Comparison of ENCODE assay signal across 35 cellular contexts in the genomic region with DNA sequence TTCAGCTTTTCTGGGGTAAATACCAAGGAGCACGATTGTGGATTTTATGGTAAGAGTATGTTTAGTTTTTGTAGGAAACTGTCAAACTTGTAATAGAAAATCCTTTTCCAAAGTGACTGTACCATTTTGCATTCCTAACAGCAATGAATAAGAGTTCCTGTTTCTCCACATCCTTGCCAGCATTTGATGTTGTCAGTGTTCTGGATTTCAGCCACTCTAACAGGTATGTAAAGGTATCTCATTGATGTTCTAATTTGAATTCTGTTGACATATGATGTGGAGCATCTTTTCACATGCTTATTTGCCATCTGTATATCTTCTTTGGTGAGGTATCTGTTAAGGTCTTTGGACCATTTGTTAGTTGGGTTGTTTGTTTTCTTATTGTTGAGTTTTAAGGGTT.
"Had no signal": no experiment of that assay in that cellular context is flagged by ENCODE, and none has a peak within 500 bp of the region (broad histone marks: within the 10 kb centered on the region; RNA-seq: fewer than 3 reads in every experiment).

No MANE protein-coding gene starts in this region.

- H3K4me3 ChIP-seq: MG63 had no signal

- H3K9me3 ChIP-seq: MG63 had no signal

- DNase-seq: Karpas-422, Kasumi-1, MG63, MM.1S, MV-4-11, NCI-H1048, NCI-H1092, NCI-H1092 treated with DMSO at 0.1 percent for 48 hours, NCI-H1105, NCI-H1105 treated with DMSO at 0.1 percent for 48 hours, NCI-H1417, NCI-H1417 treated with DMSO at 0.1 percent for 48 hours, NCI-H1436, NCI-H1436 treated with DMSO at 0.1 percent for 48 hours, NCI-H146, NCI-H1694, NCI-H1694 treated with DMSO at 0.1 percent for 48 hours, NCI-H187, NCI-H187 treated with DMSO at 0.1 percent for 48 hours, NCI-H1930, NCI-H2029, NCI-H2029 treated with DMSO at 0.1 percent for 48 hours, NCI-H2081, NCI-H2081 treated with DMSO at 0.1 percent for 48 hours, NCI-H2107, NCI-H2171, NCI-H2171 treated with DMSO at 0.1 percent for 48 hours, NCI-H2227 treated with DMSO at 0.1 percent for 48 hours, NCI-H226, NCI-H345, NCI-H446, NCI-H446 treated with DMSO at 0.1 percent for 48 hours, NCI-H510A, NCI-H510A treated with DMSO at 0.1 percent for 48 hours, NCI-H524 had no signal

- H3K27me3 ChIP-seq: MG63 had no signal

- H3K36me3 ChIP-seq: MG63 had no signal
